In the genomic region with DNA sequence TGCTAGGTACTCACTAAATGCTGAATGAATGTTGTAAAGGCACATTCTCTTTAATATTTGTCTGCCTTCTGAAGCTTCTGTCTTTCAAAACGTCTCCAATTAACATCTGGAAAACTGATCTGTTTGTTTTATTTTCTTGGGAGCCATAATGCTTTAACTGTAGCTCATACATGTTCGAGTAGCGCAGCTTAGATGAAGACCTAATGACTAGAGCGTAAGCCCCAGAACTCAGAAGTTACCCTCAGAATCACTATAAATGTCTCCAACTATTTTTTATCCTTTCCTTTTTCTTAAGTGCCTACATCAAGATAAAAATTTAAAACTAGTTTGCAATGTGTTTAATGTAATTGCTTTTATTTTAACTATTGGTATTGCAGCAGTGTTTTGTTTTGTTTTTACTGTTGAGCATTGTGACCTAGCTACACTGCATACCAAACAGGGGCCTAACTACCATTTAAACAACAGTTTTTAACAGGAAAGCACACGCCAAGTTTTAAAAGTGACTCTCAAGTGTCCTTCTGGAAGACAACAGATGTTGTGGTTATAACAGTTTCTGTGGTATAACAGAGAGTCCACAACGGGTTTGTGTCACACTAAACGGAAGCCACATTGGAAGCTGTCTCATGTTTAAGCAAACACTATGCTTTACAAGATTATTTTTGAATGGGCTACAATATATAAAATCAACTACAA, we compare ENCODE assay signal across 9 cellular contexts. TPM values are rescaled to one million over a fixed set of nuclear protein-coding genes. Genes with fewer than 3 reads are reported as not detected.
DNase-seq lines count a peak whose midpoint lies in the region; ATAC-seq, FAIRE-seq and TF ChIP-seq lines count a peak whose summit lies in the region.
"Had no signal": no experiment of that assay in that cellular context is flagged by ENCODE, and none has a peak within 500 bp of the region (broad histone marks: within the 10 kb centered on the region; RNA-seq: fewer than 3 reads in every experiment).

No MANE protein-coding gene starts in this region.

- peaks cover 10% of the 10 kb centered on the region for H3K36me3 Mint-ChIP-seq in activated CD4-positive, alpha-beta memory T cell treated with anti-CD3 and anti-CD28 coated beads, Interleukin-2, amount 10 ng/mL, durations not matched to agents 7 days and 5 days (ENCODE audit: low read depth)

- CTCF ChIA-PET in activated CD4-positive, alpha-beta memory T cell treated with anti-CD3 and anti-CD28 coated beads, Interleukin-2, amount 10 ng/mL, durations not matched to agents 7 days and 5 days (lab: Charles Lee), result interaction anchor here (1.0 to 2.4 kb wide), 5 partner anchors 22 to 295 kb away, joined by 3 to 12 read pairs (median 6); partner anchors contain the start of genes MRPL57 and SKA3

- peak; percentile 93 for ATAC-seq in HG03280 (IDR thresholded peaks at IDR 0.05; ENCODE audit: unreplicated experiment)

- POLR2A ChIA-PET in activated CD4-positive, alpha-beta memory T cell treated with anti-CD3 and anti-CD28 coated beads, Interleukin-2, amount 10 ng/mL, durations not matched to agents 7 days and 5 days (lab: Charles Lee), result interaction anchor here (0.8 to 3.7 kb wide), 4 partner anchors 12 to 64 kb away, joined by 5 to 24 read pairs (median 6); partner anchors contain the start of genes MRPL57 and SKA3

- H3K4me1 Mint-ChIP-seq in activated CD4-positive, alpha-beta memory T cell treated with anti-CD3 and anti-CD28 coated beads, Interleukin-2, amount 10 ng/mL, durations not matched to agents 7 days and 5 days, result peaks cover 20% of the 10 kb centered on the region

- DNase-seq in GM13976 (ENCODE audit: low spot score) (peak; percentile 42), GM20000 (ENCODE audit: low spot score) (peak; percentile 58), urothelium cell line (ENCODE audit: low spot score) (no peak), mesenteric fat pad (ENCODE audit: low spot score) (no peak), NCI-H1105 treated with DMSO at 0.1 percent for 48 hours (lab: John Stamatoyannopoulos, UW) (no peak)
- DNase-seq in activated CD4-positive, alpha-beta memory T cell treated with anti-CD3 and anti-CD28 coated beads, Interleukin-2, amount 10 ng/mL, durations not matched to agents 7 days and 5 days, result peak; percentile 49
- DNase-seq in activated effector memory CD4-positive, alpha-beta T cell treated with anti-CD3 and anti-CD28 coated beads, Interleukin-2, amount 50 U/mL, for 16 hours, result no peak
- DNase-seq: Peyer's patch had no signal

- TF ChIP-seq CTCF in GM13976 (IDR thresholded peaks at IDR 0.05; ENCODE audit: borderline replicate concordance, control extremely low read depth, extremely low read depth, insufficient read depth, missing control alignments) (no peak), GM20000 (IDR thresholded peaks at IDR 0.05; ENCODE audit: extremely low read depth, missing control alignments) (no peak)

- H3K9me3 Mint-ChIP-seq in activated CD4-positive, alpha-beta memory T cell treated with anti-CD3 and anti-CD28 coated beads, Interleukin-2, amount 10 ng/mL, durations not matched to agents 7 days and 5 days, result peaks cover 16% of the 10 kb centered on the region

- peak overlapping the region; percentile 19 for H3K4me3 Mint-ChIP-seq in activated CD4-positive, alpha-beta memory T cell treated with anti-CD3 and anti-CD28 coated beads, Interleukin-2, amount 10 ng/mL, durations not matched to agents 7 days and 5 days

- no peak for FAIRE-seq in urothelium cell line (lab: Jason Lieb, UNC)

- H3K27ac Mint-ChIP-seq in activated CD4-positive, alpha-beta memory T cell treated with anti-CD3 and anti-CD28 coated beads, Interleukin-2, amount 10 ng/mL, durations not matched to agents 7 days and 5 days, result peak overlapping the region; percentile 67

- H3K27me3 Mint-ChIP-seq in activated CD4-positive, alpha-beta memory T cell treated with anti-CD3 and anti-CD28 coated beads, Interleukin-2, amount 10 ng/mL, durations not matched to agents 7 days and 5 days, result peaks cover 51% of the 10 kb centered on the region

- in situ Hi-C loops in GM13976 (cut with MboI; ENCODE audit: low sequenced_read_pairs, unreplicated experiment), result no loop called here

RNA-seq across cellular contexts. Expression of gene MRPL57, which starts 42.0 kb away (rescaled TPM):
- total RNA-seq in activated CD4-positive, alpha-beta memory T cell treated with anti-CD3 and anti-CD28 coated beads, Interleukin-2, amount 10 ng/mL, durations not matched to agents 7 days and 5 days, result 10 to 100 TPM; 18.2 to 18.5 TPM
- 14.1 TPM for total RNA-seq in mesenteric fat pad

RNA-seq across cellular contexts. Expression of gene SKA3, which starts 42.1 kb away (rescaled TPM):
- total RNA-seq in activated CD4-positive, alpha-beta memory T cell treated with anti-CD3 and anti-CD28 coated beads, Interleukin-2, amount 10 ng/mL, durations not matched to agents 7 days and 5 days, result 10 to 100 TPM; 33.2 to 34.7 TPM
- not detected for total RNA-seq in mesenteric fat pad

Comparison
In these comparisons a context has a peak if more than half of its experiments do, and no peak if none do; other contexts are left out.
1. DNase-seq: peak in GM13976 (single experiment), GM20000 (single experiment) and activated CD4-positive, alpha-beta memory T cell treated with anti-CD3 and anti-CD28 coated beads, Interleukin-2, amount 10 ng/mL, durations not matched to agents 7 days and 5 days (single experiment); none in urothelium cell line (single experiment), mesenteric fat pad (single experiment), NCI-H1105 treated with DMSO at 0.1 percent for 48 hours (single experiment) and activated effector memory CD4-positive, alpha-beta T cell treated with anti-CD3 and anti-CD28 coated beads, Interleukin-2, amount 50 U/mL, for 16 hours (single experiment).
2. RNA of gene SKA3, which starts 42.1 kb away (total RNA-seq): 33.2 to 34.7 TPM in activated CD4-positive, alpha-beta memory T cell treated with anti-CD3 and anti-CD28 coated beads, Interleukin-2, amount 10 ng/mL, durations not matched to agents 7 days and 5 days; not detected in mesenteric fat pad (single experiment); every median in the first group is over 10 times any median in the second.